Comparison of ENCODE assay signal across 8 cellular contexts in the genomic region with DNA sequence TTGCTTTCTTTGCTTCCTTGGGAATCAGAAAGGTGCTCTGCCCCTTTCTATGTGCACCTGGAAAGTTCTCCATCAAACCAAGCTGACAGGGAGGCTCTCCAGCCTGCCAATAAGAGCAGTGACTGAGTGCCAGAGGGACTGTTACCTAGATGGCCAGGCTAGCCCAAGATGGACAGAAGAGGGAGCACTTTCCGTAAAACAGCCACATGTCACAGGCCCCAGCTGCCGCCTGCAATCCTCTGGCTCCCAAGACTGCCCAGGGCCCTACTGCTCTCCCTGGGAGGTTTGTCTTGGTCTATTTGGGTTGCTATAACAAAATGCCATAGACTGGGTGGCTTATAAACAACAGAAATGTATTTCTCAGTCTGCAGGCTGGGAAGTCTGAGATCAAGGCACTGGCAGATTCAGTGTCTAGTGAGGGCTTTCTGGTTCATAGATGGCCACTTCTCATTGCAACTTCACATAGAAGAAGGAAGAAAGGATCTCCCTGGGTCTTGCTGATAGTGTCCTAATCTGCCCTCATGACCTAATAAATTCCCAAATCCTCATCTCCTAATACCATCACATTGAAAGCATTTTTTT.
DNase-seq lines count a peak whose midpoint lies in the region; ATAC-seq and TF ChIP-seq lines count a peak whose summit lies in the region.

No MANE protein-coding gene starts in this region.

- no peaks in the 10 kb centered on the region for H3K9me3 Mint-ChIP-seq in activated naive CD4-positive, alpha-beta T cell treated with anti-CD3 and anti-CD28 coated beads, Interleukin-2, amount 10 ng/mL, durations not matched to agents 7 days and 5 days
- no peaks in the 10 kb centered on the region for H3K9me3 Mint-ChIP-seq in activated CD8-positive, alpha-beta memory T cell treated with anti-CD3 and anti-CD28 coated beads, Interleukin-2, amount 10 ng/mL, durations not matched to agents 7 days and 5 days (ENCODE audit: low read depth)

- H3K27me3 Mint-ChIP-seq in activated naive CD4-positive, alpha-beta T cell treated with anti-CD3 and anti-CD28 coated beads, Interleukin-2, amount 10 ng/mL, durations not matched to agents 7 days and 5 days: no peaks in the 10 kb centered on the region
- no peaks in the 10 kb centered on the region for H3K27me3 Mint-ChIP-seq in activated CD8-positive, alpha-beta memory T cell treated with anti-CD3 and anti-CD28 coated beads, Interleukin-2, amount 10 ng/mL, durations not matched to agents 7 days and 5 days

- peaks cover 3% of the 10 kb centered on the region for H3K36me3 Mint-ChIP-seq in activated naive CD4-positive, alpha-beta T cell treated with anti-CD3 and anti-CD28 coated beads, Interleukin-2, amount 10 ng/mL, durations not matched to agents 7 days and 5 days
- H3K36me3 Mint-ChIP-seq in activated CD8-positive, alpha-beta memory T cell treated with anti-CD3 and anti-CD28 coated beads, Interleukin-2, amount 10 ng/mL, durations not matched to agents 7 days and 5 days: peaks cover 6% of the 10 kb centered on the region

- H3K4me3 Mint-ChIP-seq in activated naive CD4-positive, alpha-beta T cell treated with anti-CD3 and anti-CD28 coated beads, Interleukin-2, amount 10 ng/mL, durations not matched to agents 7 days and 5 days: no peak overlapping the region
- H3K4me3 Mint-ChIP-seq in activated CD8-positive, alpha-beta memory T cell treated with anti-CD3 and anti-CD28 coated beads, Interleukin-2, amount 10 ng/mL, durations not matched to agents 7 days and 5 days: no peak overlapping the region

- peaks cover 23% of the 10 kb centered on the region for H3K4me1 Mint-ChIP-seq in activated naive CD4-positive, alpha-beta T cell treated with anti-CD3 and anti-CD28 coated beads, Interleukin-2, amount 10 ng/mL, durations not matched to agents 7 days and 5 days
- H3K4me1 Mint-ChIP-seq in activated CD8-positive, alpha-beta memory T cell treated with anti-CD3 and anti-CD28 coated beads, Interleukin-2, amount 10 ng/mL, durations not matched to agents 7 days and 5 days: peaks cover 19% of the 10 kb centered on the region

- CTCF ChIA-PET in activated naive CD4-positive, alpha-beta T cell treated with anti-CD3 and anti-CD28 coated beads, Interleukin-2, amount 10 ng/mL, durations not matched to agents 7 days and 5 days (lab: Charles Lee): no interaction called here
- CTCF ChIA-PET in activated CD8-positive, alpha-beta memory T cell treated with anti-CD3 and anti-CD28 coated beads, Interleukin-2, amount 10 ng/mL, durations not matched to agents 7 days and 5 days (lab: Charles Lee): interaction anchor here (1.0 to 1.9 kb wide), 4 partner anchors 8 to 30 kb away, joined by 3 to 9 read pairs (median 4); no protein-coding TSS in a partner anchor

- DNase-seq in SIG-M5 treated with dmso at 0.1 percent for 504 hours (lab: John Stamatoyannopoulos, UW; ENCODE audit: unreplicated experiment) (peak; percentile 53), SIG-M5 (lab: John Stamatoyannopoulos, UW) (no peak), SHP77 (lab: John Stamatoyannopoulos, UW) (peak; percentile 45 to 54), foreskin fibroblast (peak; percentile 49 to 72), renal cortical epithelial cell (ENCODE audit: low read depth) (peak; percentile 40)
- DNase-seq in activated naive CD4-positive, alpha-beta T cell treated with anti-CD3 and anti-CD28 coated beads, Interleukin-2, amount 10 ng/mL, durations not matched to agents 7 days and 5 days: no peak
- no peak for DNase-seq in activated CD4-positive, alpha-beta T cell treated with anti-CD3 and anti-CD28 coated beads for 1 hour
- no peak for DNase-seq in activated CD8-positive, alpha-beta memory T cell treated with anti-CD3 and anti-CD28 coated beads, Interleukin-2, amount 10 ng/mL, durations not matched to agents 7 days and 5 days

- TF ChIP-seq CTCF in foreskin fibroblast (IDR thresholded peaks at IDR 0.05; ENCODE audit: low read depth, low read length): peak; percentile 60

- no peak overlapping the region for H3K4me3 ChIP-seq in foreskin fibroblast (ENCODE audit: low read depth in 1 of 2, low read length in 2 of 2)

- H3K27ac Mint-ChIP-seq in activated naive CD4-positive, alpha-beta T cell treated with anti-CD3 and anti-CD28 coated beads, Interleukin-2, amount 10 ng/mL, durations not matched to agents 7 days and 5 days: no peak overlapping the region
- H3K27ac Mint-ChIP-seq in activated CD8-positive, alpha-beta memory T cell treated with anti-CD3 and anti-CD28 coated beads, Interleukin-2, amount 10 ng/mL, durations not matched to agents 7 days and 5 days: no peak overlapping the region

- no peak for ATAC-seq in activated CD8-positive, alpha-beta memory T cell treated with anti-CD3 and anti-CD28 coated beads, Interleukin-2, amount 10 ng/mL, durations not matched to agents 7 days and 5 days

Comparison
In these comparisons a context has a peak if more than half of its experiments do, and no peak if none do; other contexts are left out.
1. DNase-seq: peak in SIG-M5 treated with dmso at 0.1 percent for 504 hours (single experiment), SHP77 (2 of 2), foreskin fibroblast (2 of 2) and renal cortical epithelial cell (single experiment); none in SIG-M5 (single experiment), activated naive CD4-positive, alpha-beta T cell treated with anti-CD3 and anti-CD28 coated beads, Interleukin-2, amount 10 ng/mL, durations not matched to agents 7 days and 5 days (single experiment), activated CD4-positive, alpha-beta T cell treated with anti-CD3 and anti-CD28 coated beads for 1 hour (single experiment) and activated CD8-positive, alpha-beta memory T cell treated with anti-CD3 and anti-CD28 coated beads, Interleukin-2, amount 10 ng/mL, durations not matched to agents 7 days and 5 days (single experiment).